ENCODE assay signal across 1 cellular context in genomic region chr7:155951554-155952158, GRCh38.
A peak's percentile ranks its signal among the peaks of the same experiment; 100 is the strongest.
TF ChIP-seq lines count a peak whose summit lies in the region.

No MANE protein-coding gene starts in this region.

TF ChIP-seq in HepG2, 621 proteins besides CTCF, POLR2A, EP300 and RAD21 (continued from another document and continues in another):
- TF ChIP-seq CSRNP1 (CRISPR knock-in tag; IDR thresholded peaks at IDR 0.05) (peak; percentile 47), ATF7 (IDR thresholded peaks at IDR 0.05) (no peak), ATF7 (CRISPR knock-in tag; IDR thresholded peaks at IDR 0.05) (peak; percentile 64; the same call in 1 of the 2 replicates), CEBPZ (IDR thresholded peaks at IDR 0.05; ENCODE audit: low read length) (no peak), ZNF768 (CRISPR knock-in tag; IDR thresholded peaks at IDR 0.05) (0 out of 2 replicates have a peak, but pooled peaks have one; percentile 37), ZNF616 (CRISPR knock-in tag; IDR thresholded peaks at IDR 0.05; ENCODE audit: low read depth) (no peak), KDM1A (CRISPR knock-in tag; IDR thresholded peaks at IDR 0.05) (no peak), NFIC (IDR thresholded peaks at IDR 0.05; ENCODE audit: low read length) (peak; percentile 63; the same call in 1 of the 2 replicates), SUZ12 (IDR thresholded peaks at IDR 0.05; ENCODE audit: low read depth, low read length) (no peak), EHMT2 (IDR thresholded peaks at IDR 0.05; ENCODE audit: borderline replicate concordance, low read depth, low read length) (no peak; the same call in 1 of the 2 replicates), TOPORS (CRISPR knock-in tag; IDR thresholded peaks at IDR 0.05) (0 out of 2 replicates have a peak, but pooled peaks have one; percentile 64), SOX6 (IDR thresholded peaks at IDR 0.05) (no peak), SOX6 (CRISPR knock-in tag; IDR thresholded peaks at IDR 0.05) (peak; percentile 99), ZBTB21 (CRISPR knock-in tag; IDR thresholded peaks at IDR 0.05) (no peak), EED (CRISPR knock-in tag; IDR thresholded peaks at IDR 0.05) (no peak), ATF7-NPFF (CRISPR knock-in tag; IDR thresholded peaks at IDR 0.05; ENCODE audit: low read depth) (0 out of 2 replicates have a peak, but pooled peaks have one; percentile 27), ATF3 (CRISPR knock-in tag; IDR thresholded peaks at IDR 0.05) (peak; percentile 93), PITX1 (CRISPR knock-in tag; IDR thresholded peaks at IDR 0.05) (peak; percentile 75; the same call in 1 of the 2 replicates), ZNF232 (CRISPR knock-in tag; IDR thresholded peaks at IDR 0.05; ENCODE audit: borderline replicate concordance) (peak; percentile 92; the same call in 1 of the 2 replicates), ZFP1 (CRISPR knock-in tag; IDR thresholded peaks at IDR 0.05) (peak; percentile 72; the same call in 1 of the 2 replicates), ZMYM4 (CRISPR knock-in tag; IDR thresholded peaks at IDR 0.05) (peak; percentile 76; the same call in 1 of the 2 replicates), DNMT3B (CRISPR knock-in tag; conservative IDR thresholded peaks at IDR 0.05) (peak; percentile 85; the same call in 1 of the 2 replicates), ZNF331 (CRISPR knock-in tag; IDR thresholded peaks at IDR 0.05) (peak; percentile 87; the same call in 1 of the 2 replicates), CENPT (CRISPR knock-in tag; IDR thresholded peaks at IDR 0.05; ENCODE audit: low read depth) (no peak), ISL2 (CRISPR knock-in tag; IDR thresholded peaks at IDR 0.05) (peak; percentile 88), RBFOX2 (IDR thresholded peaks at IDR 0.05; ENCODE audit: low read depth, low read length) (peak; percentile 66), TOE1 (CRISPR knock-in tag; IDR thresholded peaks at IDR 0.05) (no peak), ZNF3 (CRISPR knock-in tag; IDR thresholded peaks at IDR 0.05) (0 out of 2 replicates have a peak, but pooled peaks have one; percentile 32), ZNF44 (CRISPR knock-in tag; IDR thresholded peaks at IDR 0.05) (no peak), RBM39 (IDR thresholded peaks at IDR 0.05; ENCODE audit: low read depth, low read length, poor library complexity, severe bottlenecking) (no peak), ADNP (CRISPR knock-in tag; IDR thresholded peaks at IDR 0.05) (no peak; the same call in 1 of the 2 replicates), ZNF704 (CRISPR knock-in tag; IDR thresholded peaks at IDR 0.05; ENCODE audit: borderline replicate concordance) (0 out of 2 replicates have a peak, but pooled peaks have one; percentile 39), IRF9 (CRISPR knock-in tag; IDR thresholded peaks at IDR 0.05; ENCODE audit: borderline replicate concordance) (no peak; the same call in 1 of the 2 replicates), ETS1 (CRISPR knock-in tag; IDR thresholded peaks at IDR 0.05) (no peak), ATF2 (CRISPR knock-in tag; IDR thresholded peaks at IDR 0.05) (peak; percentile 85), ZNF552 (CRISPR knock-in tag; IDR thresholded peaks at IDR 0.05; ENCODE audit: borderline replicate concordance) (no peak; the same call in 1 of the 2 replicates), MTF1 (CRISPR knock-in tag; IDR thresholded peaks at IDR 0.05) (no peak; the same call in 1 of the 2 replicates), ZNF20 (CRISPR knock-in tag; IDR thresholded peaks at IDR 0.05) (no peak), SMARCC2 (IDR thresholded peaks at IDR 0.05) (peak; percentile 26; the same call in 1 of the 2 replicates), GLMP (CRISPR knock-in tag; IDR thresholded peaks at IDR 0.05; ENCODE audit: borderline replicate concordance) (no peak), SMAD1 (CRISPR knock-in tag; IDR thresholded peaks at IDR 0.05; ENCODE audit: borderline replicate concordance, low read depth) (no peak; the same call in 1 of the 2 replicates), PHF5A (CRISPR knock-in tag; IDR thresholded peaks at IDR 0.05; ENCODE audit: low read depth, unreplicated experiment) (peak; percentile 89), RARG (CRISPR knock-in tag; IDR thresholded peaks at IDR 0.05; ENCODE audit: low read depth) (no peak), HIC2 (CRISPR knock-in tag; IDR thresholded peaks at IDR 0.05; ENCODE audit: low read depth) (peak; percentile 83), FOXJ3 (CRISPR knock-in tag; IDR thresholded peaks at IDR 0.05; ENCODE audit: borderline replicate concordance) (peak; percentile 76; the same call in 1 of the 2 replicates), TAF1 (CRISPR knock-in tag; IDR thresholded peaks at IDR 0.05) (peak; percentile 82; the same call in 1 of the 2 replicates), ZBTB38 (CRISPR knock-in tag; IDR thresholded peaks at IDR 0.05) (no peak; the same call in 1 of the 2 replicates), MAF1 (CRISPR knock-in tag; IDR thresholded peaks at IDR 0.05; ENCODE audit: borderline replicate concordance) (0 out of 2 replicates have a peak, but pooled peaks have one; percentile 53), MBNL3 (CRISPR knock-in tag; conservative IDR thresholded peaks at IDR 0.05) (no peak), MED13 (CRISPR knock-in tag; IDR thresholded peaks at IDR 0.05) (peak; percentile 90), CCDC6 (CRISPR knock-in tag; IDR thresholded peaks at IDR 0.05) (no peak; the same call in none of the 2 replicates), HNRNPK (IDR thresholded peaks at IDR 0.05; ENCODE audit: low read depth, low read length, poor library complexity, severe bottlenecking) (no peak), ZNF441 (CRISPR knock-in tag; IDR thresholded peaks at IDR 0.05; ENCODE audit: borderline replicate concordance) (peak; percentile 73; the same call in 1 of the 2 replicates), THYN1 (CRISPR knock-in tag; IDR thresholded peaks at IDR 0.05; ENCODE audit: borderline replicate concordance, low read depth) (no peak), TAF15 (IDR thresholded peaks at IDR 0.05; ENCODE audit: low read depth, low read length, poor library complexity, severe bottlenecking) (no peak), FOXP1 (IDR thresholded peaks at IDR 0.05) (no peak), FOXP1 (CRISPR knock-in tag; IDR thresholded peaks at IDR 0.05) (peak; percentile 39; the same call in 1 of the 2 replicates), ZNF776 (CRISPR knock-in tag; IDR thresholded peaks at IDR 0.05) (0 out of 2 replicates have a peak, but pooled peaks have one; percentile 28), BCL6 (CRISPR knock-in tag; IDR thresholded peaks at IDR 0.05) (peak; percentile 85), ZNF547 (CRISPR knock-in tag; IDR thresholded peaks at IDR 0.05) (no peak), MTA1 (CRISPR knock-in tag; IDR thresholded peaks at IDR 0.05; ENCODE audit: borderline replicate concordance) (peak; percentile 87; the same call in 1 of the 2 replicates), SP1 (IDR thresholded peaks at IDR 0.05) (no peak), SP1 (CRISPR knock-in tag; IDR thresholded peaks at IDR 0.05) (no peak), CBX2 (IDR thresholded peaks at IDR 0.05; ENCODE audit: low read depth, low read length) (no peak), CBX2 (CRISPR knock-in tag; IDR thresholded peaks at IDR 0.05; ENCODE audit: low read depth) (peak; percentile 58; the same call in 1 of the 2 replicates), ZNF329 (CRISPR knock-in tag; IDR thresholded peaks at IDR 0.05; ENCODE audit: low read depth) (no peak)
